In the genomic region with DNA sequence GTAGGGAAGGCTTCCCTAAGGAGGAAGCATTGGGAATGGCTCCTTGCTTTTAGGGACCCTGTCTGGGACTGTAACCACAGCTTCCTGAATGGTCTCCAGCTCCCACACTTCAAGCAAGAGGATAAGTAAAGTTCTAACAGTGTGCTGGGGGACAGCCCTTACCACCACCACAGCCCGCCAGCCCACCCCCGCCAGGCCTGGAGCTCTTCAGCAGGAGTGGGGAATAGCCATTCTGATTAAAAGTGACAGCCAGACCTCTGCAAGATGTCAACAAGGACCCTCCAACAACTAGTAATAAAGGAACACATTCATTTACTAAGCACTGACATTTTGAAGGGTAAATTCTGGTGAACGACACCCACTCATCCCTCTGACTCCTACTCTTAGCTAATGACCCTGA, we compare ENCODE assay signal across 1 cellular context.
TF ChIP-seq lines count a peak whose summit lies in the region.

No MANE protein-coding gene starts in this region.

TF ChIP-seq in H1, 55 proteins besides CTCF, POLR2A, EP300 and RAD21 (continued from another document):
- TF ChIP-seq TEAD4 (IDR thresholded peaks at IDR 0.05; ENCODE audit: low read depth, low read length), result no peak
- TF ChIP-seq RXRA (IDR thresholded peaks at IDR 0.05; ENCODE audit: insufficient read depth, low read depth, low read length), result no peak
- TF ChIP-seq POLR2AphosphoS5 (IDR thresholded peaks at IDR 0.05; ENCODE audit: low read depth, low read length), result no peak
- TF ChIP-seq PHF8 (conservative IDR thresholded peaks at IDR 0.05; ENCODE audit: low read depth, low read length), result no peak
- no peak for TF ChIP-seq SIX5 (IDR thresholded peaks at IDR 0.05; ENCODE audit: low read depth, low read length)
- no peak for TF ChIP-seq TBP (IDR thresholded peaks at IDR 0.05; ENCODE audit: low read depth, low read length)
- no peak for TF ChIP-seq CBX5 (IDR thresholded peaks at IDR 0.05; ENCODE audit: low read depth, low read length)
- no peak for TF ChIP-seq KDM4A (IDR thresholded peaks at IDR 0.05; ENCODE audit: low read depth, low read length, severe bottlenecking)
- TF ChIP-seq RNF2 (IDR thresholded peaks at IDR 0.05; ENCODE audit: borderline replicate concordance, low read depth, low read length, missing control alignments, poor library complexity, severe bottlenecking), result no peak
- TF ChIP-seq SIRT6 (IDR thresholded peaks at IDR 0.05; ENCODE audit: low read length), result no peak
- no peak for TF ChIP-seq ASH2L (IDR thresholded peaks at IDR 0.05; ENCODE audit: low read length)
- TF ChIP-seq CHD1 (IDR thresholded peaks at IDR 0.05; ENCODE audit: low read depth, low read length), result no peak
- no peak for TF ChIP-seq GABPA (IDR thresholded peaks at IDR 0.05; ENCODE audit: borderline replicate concordance, insufficient read depth, low read length)
- TF ChIP-seq EZH2 (IDR thresholded peaks at IDR 0.05; ENCODE audit: low read depth, low read length, severe bottlenecking), result no peak
